Comparison of ENCODE assay signal across 8 cellular contexts in the genomic region with DNA sequence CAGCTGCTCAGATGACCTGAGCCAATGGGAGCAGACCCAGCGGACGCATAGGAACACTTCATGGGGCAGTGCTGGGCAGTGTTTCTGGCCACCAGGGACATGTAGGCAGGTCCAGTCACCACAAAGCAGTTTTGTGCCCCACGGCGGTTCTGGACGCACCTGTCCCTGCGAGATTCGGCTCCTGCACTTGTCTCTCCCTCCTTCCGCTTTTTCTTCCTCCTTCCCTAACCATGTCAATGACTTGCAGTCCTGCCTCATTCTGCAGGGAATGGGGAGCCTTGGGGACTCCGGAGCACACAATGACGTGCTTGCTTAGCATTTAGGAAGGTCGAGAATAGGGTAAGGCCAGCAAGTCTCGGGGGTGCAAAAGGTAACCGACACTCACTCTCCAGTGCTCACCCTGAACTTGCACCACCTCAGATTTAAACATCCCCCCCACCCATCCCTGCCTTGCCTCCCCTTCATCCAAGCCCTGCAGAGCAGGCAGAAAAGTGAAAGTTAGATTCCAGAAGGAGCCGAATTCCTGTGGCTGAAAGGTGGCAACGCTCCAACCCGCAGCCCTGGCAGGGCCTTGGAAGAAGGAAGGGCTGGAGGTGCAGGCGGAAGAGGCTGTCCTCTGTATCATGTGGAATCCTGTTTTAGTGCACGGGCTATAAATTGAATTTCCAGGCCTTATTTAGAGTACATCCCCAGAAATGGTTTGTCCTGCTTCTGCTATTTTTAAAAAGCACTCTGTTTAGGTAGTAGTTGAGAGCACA. TPM values are rescaled to one million over a fixed set of nuclear protein-coding genes. Genes with fewer than 3 reads are reported as not detected.
DNase-seq lines count a peak whose midpoint lies in the region; ATAC-seq and TF ChIP-seq lines count a peak whose summit lies in the region.

No MANE protein-coding gene starts in this region.

- peak overlapping the region; percentile 58 for H3K4me2 ChIP-seq in HCT116 (ENCODE audit: low read length)

- H3K4me1 ChIP-seq in HCT116 (ENCODE audit: control insufficient read depth in 1 of 2, insufficient read depth in 2 of 2, low read length in 2 of 2) (peaks cover 34 to 53% of the 10 kb centered on the region in 2 experiments), suprapubic skin (peaks cover 32% of the 10 kb centered on the region)

- H3K36me3 ChIP-seq in HCT116 (ENCODE audit: control insufficient read depth in 1 of 2, insufficient read depth in 2 of 2, low read length in 2 of 2) (no peaks in the 10 kb centered on the region), suprapubic skin (no peaks in the 10 kb centered on the region)

- H3K9me2 ChIP-seq in HCT116 (ENCODE audit: insufficient read depth): no peaks in the 10 kb centered on the region

- no peaks in the 10 kb centered on the region for H3K9me3 Mint-ChIP-seq in MCF 10A (ENCODE audit: unreplicated experiment)

- H3K9me3 ChIP-seq in HCT116 (ENCODE audit: control insufficient read depth in 1 of 2, insufficient read depth in 1 of 2, low read depth in 1 of 2, low read length in 2 of 2) (no peaks in the 10 kb centered on the region), suprapubic skin (no peaks in the 10 kb centered on the region)

- WGBS in suprapubic skin: 56% methylated on average over 18 of the region's 18 CpGs

- intact Hi-C loops in HCT116 (cut with micrococcal nuclease) (no loop called here), MCF 10A (cut with micrococcal nuclease) (no loop called here)

- peak; percentile 78 for ATAC-seq in HCT116

- TF ChIP-seq RAD21 in HCT116 (IDR thresholded peaks at IDR 0.05; ENCODE audit: low read depth): no peak; the same call in 1 of the 2 replicates

- H3K27me3 Mint-ChIP-seq in MCF 10A (ENCODE audit: insufficient read depth, unreplicated experiment): no peaks in the 10 kb centered on the region

- no peaks in the 10 kb centered on the region for H3K79me2 ChIP-seq in HCT116 (ENCODE audit: insufficient read depth, low read length)

- RAD21 ChIA-PET in HCT116 (lab: Charles Lee; ENCODE audit: low non-redundant PET in 1 of 2, low total read pairs in 2 of 2, uncharacterized antibody in 2 of 2, unreplicated experiment in 2 of 2): no interaction called here

- H4K20me1 ChIP-seq in HCT116 (ENCODE audit: insufficient read depth): no peaks in the 10 kb centered on the region

- CTCF ChIA-PET in HCT116 (lab: Charles Lee) (no interaction called here), MCF 10A (lab: Yijun Ruan, JAX) (interaction anchor here (1.7 kb wide), 1 partner anchor 11 kb away, joined by 3 read pairs; no protein-coding TSS in a partner anchor)

- DNase-seq in HCT116 (ENCODE audit: low read depth, low spot score) (peak; percentile 62), MCF 10A (ENCODE audit: unreplicated experiment) (peak; percentile 93), suprapubic skin (ENCODE audit: low spot score in 2 of 2) (peak in 1 of 2 donors; percentile 84), NOMO-1 treated with DMSO at 0.1 percent for 48 hours (lab: John Stamatoyannopoulos, UW; ENCODE audit: unreplicated experiment) (no peak), NCI-H526 (lab: John Stamatoyannopoulos, UW) (no peak), NCI-H1417 (lab: John Stamatoyannopoulos, UW) (no peak)
- no peak for DNase-seq in activated CD8-positive, alpha-beta memory T cell treated with anti-CD3 and anti-CD28 coated beads, Interleukin-2, amount 50 U/mL, for 48 hours

- H3K27ac Mint-ChIP-seq in MCF 10A (ENCODE audit: low read depth, unreplicated experiment): no peak overlapping the region

- peak overlapping the region; percentile 57 for H3K4me3 Mint-ChIP-seq in MCF 10A (ENCODE audit: unreplicated experiment)

- H3K36me3 Mint-ChIP-seq in MCF 10A (ENCODE audit: insufficient read depth, unreplicated experiment): peaks cover 25% of the 10 kb centered on the region

- POLR2A ChIA-PET in HCT116 (lab: Charles Lee): no interaction called here
- POLR2A ChIA-PET in MCF 10A (lab: Yijun Ruan, JAX): interaction anchor here (0.5 to 2.6 kb wide), 9 partner anchors 11 to 328 kb away, joined by 3 to 14 read pairs (median 3); no protein-coding TSS in a partner anchor

- no peak overlapping the region; the same call in 1 of the 2 replicates for H3K9ac ChIP-seq in HCT116 (ENCODE audit: low read length)

- H2AFZ ChIP-seq in HCT116 (ENCODE audit: low read depth, low read length, poor library complexity, severe bottlenecking): peak overlapping the region; percentile 10

- BruUV-seq in HCT116 (replicated peaks; lab: Mats Ljungman, UMichigan): no TSS peak
- no TSS peak for BruUV-seq in MCF 10A (replicated peaks; lab: Mats Ljungman, UMichigan)

- H3K27me3 ChIP-seq in HCT116 (ENCODE audit: insufficient read depth, low read length): no peaks in the 10 kb centered on the region
- no peaks in the 10 kb centered on the region for H3K27me3 ChIP-seq in layer of hippocampus (ENCODE audit: control insufficient read depth, insufficient read depth, low read length)
- no peaks in the 10 kb centered on the region for H3K27me3 ChIP-seq in suprapubic skin

- no peak overlapping the region for H3K27ac ChIP-seq in HCT116 (ENCODE audit: low read depth, low read length)
- peak overlapping the region; percentile 4 for H3K27ac ChIP-seq in layer of hippocampus (ENCODE audit: low read depth, low read length)
- no peak overlapping the region for H3K27ac ChIP-seq in suprapubic skin

- no peak for TF ChIP-seq EP300 in suprapubic skin (IDR thresholded peaks at IDR 0.05)

- peaks cover 40% of the 10 kb centered on the region for H3K4me1 Mint-ChIP-seq in MCF 10A (ENCODE audit: insufficient read depth, unreplicated experiment)

- TF ChIP-seq CTCF in HCT116 (IDR thresholded peaks at IDR 0.05 in 2 of 3, conservative IDR thresholded peaks at IDR 0.05 in 1 of 3; ENCODE audit: borderline replicate concordance in 1 of 3, insufficient read depth in 1 of 3, low read depth in 2 of 3, low read length in 2 of 3): no peak
- no peak for TF ChIP-seq CTCF in MCF 10A (IDR thresholded peaks at IDR 0.05; ENCODE audit: unreplicated experiment)
- no peak for TF ChIP-seq CTCF in suprapubic skin (IDR thresholded peaks at IDR 0.05)

- H3K4me3 ChIP-seq in HCT116 (replicated peaks in 1 of 2; ENCODE audit: low read depth in 1 of 2, low read length in 2 of 2) (0 out of 4 replicates have a peak overlapping the region, but pooled peaks of 1 of the 2 experiments have one; percentile 2), suprapubic skin (peak overlapping the region; percentile 15)

- TF ChIP-seq POLR2A in HCT116 (IDR thresholded peaks at IDR 0.05; ENCODE audit: borderline replicate concordance, extremely low read depth, insufficient read depth, insufficient read length): no peak
- no peak for TF ChIP-seq POLR2A in suprapubic skin (IDR thresholded peaks at IDR 0.05)

TF ChIP-seq in HCT116, 20 proteins besides CTCF, POLR2A, EP300 and RAD21:
- TF ChIP-seq FOSL1 (IDR thresholded peaks at IDR 0.05; ENCODE audit: low read depth) (no peak), SP1 (IDR thresholded peaks at IDR 0.05; ENCODE audit: low read depth) (peak; percentile 7), JUND (IDR thresholded peaks at IDR 0.05) (no peak), EZH2phosphoT487 (IDR thresholded peaks at IDR 0.05; ENCODE audit: borderline replicate concordance) (no peak), POLR2AphosphoS5 (IDR thresholded peaks at IDR 0.05; ENCODE audit: low read depth, low read length) (peak; percentile 62; the same call in 1 of the 2 replicates)
- TF ChIP-seq, protein P1, sequence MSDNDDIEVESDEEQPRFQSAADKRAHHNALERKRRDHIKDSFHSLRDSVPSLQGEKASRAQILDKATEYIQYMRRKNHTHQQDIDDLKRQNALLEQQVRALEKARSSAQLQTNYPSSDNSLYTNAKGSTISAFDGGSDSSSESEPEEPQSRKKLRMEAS (IDR thresholded peaks at IDR 0.05): peak; percentile 45; the same call in 1 of the 2 replicates

RNA-seq across cellular contexts. Expression of gene ATG16L1, which starts 40.5 kb away (rescaled TPM):
- total RNA-seq in HCT116 (2021; ENCODE audit: unreplicated experiment) (43.4 TPM), MCF 10A (2022) (26.4 and 28.7 TPM in 2 replicates), suprapubic skin (10 to 100 TPM; 38.6 to 77.2 (median 49.4) TPM)
- polyA plus RNA-seq in HCT116 (2012): 16.3 and 19.0 TPM in 2 replicates

Comparison
In these comparisons a context has a peak if more than half of its experiments do, and no peak if none do; other contexts are left out.
1. DNase-seq: peak in HCT116 (single experiment) and MCF 10A (single experiment); none in NOMO-1 treated with DMSO at 0.1 percent for 48 hours (single experiment), activated CD8-positive, alpha-beta memory T cell treated with anti-CD3 and anti-CD28 coated beads, Interleukin-2, amount 50 U/mL, for 48 hours (single experiment), NCI-H526 (0 of 2) and NCI-H1417 (0 of 3).